ENCODE assay signal across 33 cellular contexts in the genomic region with DNA sequence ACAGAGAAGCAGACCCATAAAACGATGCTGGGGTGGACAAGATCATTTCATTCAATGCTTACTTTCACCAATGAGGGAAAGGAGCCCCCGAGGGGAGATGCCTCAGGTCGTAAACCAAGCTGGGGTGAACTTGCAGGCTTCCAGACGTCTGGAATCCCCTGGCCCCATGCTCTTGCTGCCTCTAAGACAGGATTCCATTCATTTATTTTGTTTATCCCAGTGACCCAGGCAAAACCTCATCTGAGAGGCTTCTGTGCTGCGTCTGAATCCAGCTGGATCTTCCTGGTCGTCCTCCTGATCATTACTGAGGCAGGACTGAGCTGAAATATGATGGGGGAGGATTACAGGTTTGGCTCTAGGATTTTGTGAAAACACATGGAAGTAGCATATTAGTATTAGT.
"Had no signal": no experiment of that assay in that cellular context is flagged by ENCODE, and none has a peak within 500 bp of the region (broad histone marks: within the 10 kb centered on the region; RNA-seq: fewer than 3 reads in every experiment).

No MANE protein-coding gene starts in this region.

- H3K9ac ChIP-seq: parathyroid adenoma had no signal

- H3K79me2 ChIP-seq: parathyroid adenoma had no signal

- H3K36me3 Mint-ChIP-seq: activated CD4-positive, alpha-beta memory T cell treated with anti-CD3 and anti-CD28 coated beads for 36 hours; activated naive CD8-positive, alpha-beta T cell treated with anti-CD3 and anti-CD28 coated beads, Interleukin-2, amount 10 ng/mL, durations not matched to agents 7 days and 5 days; naive thymus-derived CD4-positive, alpha-beta T cell; stimulated activated naive B cell treated with anti-CD40 and anti-IgM and Interleukin-4, amounts not matched to agents 10 μg/mL and 1 μg/mL and 100 μg/mL, for 72 hours had no signal

- H3K27me3 ChIP-seq: esophagus squamous epithelium, stomach, thyroid gland, upper lobe of right lung had no signal

- H3K4me1 ChIP-seq: esophagus squamous epithelium, gastrocnemius medialis, parathyroid adenoma, psoas muscle, thyroid gland, upper lobe of right lung had no signal

- H3K36me3 ChIP-seq: esophagus squamous epithelium, gastrocnemius medialis, thyroid gland, upper lobe of right lung, WERI-Rb-1 had no signal

- H3K27me3 Mint-ChIP-seq: activated CD4-positive, alpha-beta memory T cell treated with anti-CD3 and anti-CD28 coated beads for 36 hours; activated CD4-positive, alpha-beta T cell treated with anti-CD3 and anti-CD28 coated beads, Interleukin-2, amount 10 ng/mL, durations not matched to agents 24 days and 14 days had no signal

- H3K4me3 Mint-ChIP-seq: activated CD4-positive, alpha-beta memory T cell treated with anti-CD3 and anti-CD28 coated beads for 36 hours; activated CD4-positive, alpha-beta T cell treated with anti-CD3 and anti-CD28 coated beads, Interleukin-2, amount 10 ng/mL, durations not matched to agents 24 days and 14 days; activated naive CD4-positive, alpha-beta T cell treated with anti-CD3 and anti-CD28 coated beads for 36 hours; activated naive CD8-positive, alpha-beta T cell treated with anti-CD3 and anti-CD28 coated beads, Interleukin-2, amount 10 ng/mL, durations not matched to agents 7 days and 5 days; activated T-helper 1 cell treated with anti-CD3 and anti-CD28 coated beads, Interleukin-12 subunit alpha, Interleukin-12 subunit beta, Interleukin-2, Interleukin-4 antibody, amounts not matched to agents 30 ng/mL and 10 ng/mL and 1 ng/mL, durations not matched to agents 14 hours and 24 hours and 36 hours; central memory CD8-positive, alpha-beta T cell; naive thymus-derived CD4-positive, alpha-beta T cell; neural crest cell; stimulated activated naive B cell treated with anti-CD40 and anti-IgM and Interleukin-4, amounts not matched to agents 10 μg/mL and 1 μg/mL and 100 μg/mL, for 72 hours; T-helper 1 cell treated with Interleukin-12 subunit alpha and Interleukin-12 subunit beta and Interleukin-4 antibody, amounts not matched to agents 30 μg/mL and 1 μg/mL, for 36 hours had no signal

- H3K27ac ChIP-seq: epithelial cell of prostate, esophagus squamous epithelium, gastrocnemius medialis, parathyroid adenoma, psoas muscle, stomach, thyroid gland, upper lobe of right lung, WERI-Rb-1 had no signal

- H3K4me3 ChIP-seq: esophagus squamous epithelium, gastrocnemius medialis, psoas muscle, thyroid gland, upper lobe of right lung had no signal

- H3K27ac Mint-ChIP-seq: activated CD4-positive, alpha-beta memory T cell treated with anti-CD3 and anti-CD28 coated beads for 36 hours; activated CD4-positive, alpha-beta T cell treated with anti-CD3 and anti-CD28 coated beads, Interleukin-2, amount 10 ng/mL, durations not matched to agents 24 days and 14 days; activated naive CD4-positive, alpha-beta T cell treated with anti-CD3 and anti-CD28 coated beads for 36 hours; activated naive CD8-positive, alpha-beta T cell treated with anti-CD3 and anti-CD28 coated beads, Interleukin-2, amount 10 ng/mL, durations not matched to agents 7 days and 5 days; activated T-helper 1 cell treated with anti-CD3 and anti-CD28 coated beads, Interleukin-12 subunit alpha, Interleukin-12 subunit beta, Interleukin-2, Interleukin-4 antibody, amounts not matched to agents 30 ng/mL and 10 ng/mL and 1 ng/mL, durations not matched to agents 14 hours and 24 hours and 36 hours; naive thymus-derived CD4-positive, alpha-beta T cell; stimulated activated naive B cell treated with anti-CD40 and anti-IgM and Interleukin-4, amounts not matched to agents 10 μg/mL and 1 μg/mL and 100 μg/mL, for 72 hours; T-helper 1 cell treated with Interleukin-12 subunit alpha and Interleukin-12 subunit beta and Interleukin-4 antibody, amounts not matched to agents 30 μg/mL and 1 μg/mL, for 36 hours had no signal

- H3K4me1 Mint-ChIP-seq: activated CD4-positive, alpha-beta T cell treated with anti-CD3 and anti-CD28 coated beads, Interleukin-2, amount 10 ng/mL, durations not matched to agents 24 days and 14 days; activated naive CD8-positive, alpha-beta T cell treated with anti-CD3 and anti-CD28 coated beads, Interleukin-2, amount 10 ng/mL, durations not matched to agents 7 days and 5 days; central memory CD8-positive, alpha-beta T cell; naive thymus-derived CD4-positive, alpha-beta T cell; stimulated activated naive B cell treated with anti-CD40 and anti-IgM and Interleukin-4, amounts not matched to agents 10 μg/mL and 1 μg/mL and 100 μg/mL, for 72 hours had no signal

- H3K9me3 Mint-ChIP-seq: activated CD4-positive, alpha-beta memory T cell treated with anti-CD3 and anti-CD28 coated beads for 36 hours; activated CD4-positive, alpha-beta T cell treated with anti-CD3 and anti-CD28 coated beads, Interleukin-2, amount 10 ng/mL, durations not matched to agents 24 days and 14 days; activated naive CD4-positive, alpha-beta T cell treated with anti-CD3 and anti-CD28 coated beads for 36 hours; activated naive CD8-positive, alpha-beta T cell treated with anti-CD3 and anti-CD28 coated beads, Interleukin-2, amount 10 ng/mL, durations not matched to agents 7 days and 5 days; activated T-helper 1 cell treated with anti-CD3 and anti-CD28 coated beads, Interleukin-12 subunit alpha, Interleukin-12 subunit beta, Interleukin-2, Interleukin-4 antibody, amounts not matched to agents 30 ng/mL and 10 ng/mL and 1 ng/mL, durations not matched to agents 14 hours and 24 hours and 36 hours; central memory CD8-positive, alpha-beta T cell; naive thymus-derived CD4-positive, alpha-beta T cell; neural crest cell; stimulated activated naive B cell treated with anti-CD40 and anti-IgM and Interleukin-4, amounts not matched to agents 10 μg/mL and 1 μg/mL and 100 μg/mL, for 72 hours; T-helper 1 cell treated with Interleukin-12 subunit alpha and Interleukin-12 subunit beta and Interleukin-4 antibody, amounts not matched to agents 30 μg/mL and 1 μg/mL, for 36 hours had no signal

- DNase-seq: activated CD4-positive, alpha-beta memory T cell treated with anti-CD3 and anti-CD28 coated beads for 36 hours; activated CD4-positive, alpha-beta T cell treated with anti-CD3 and anti-CD28 coated beads, Interleukin-2, amount 10 ng/mL, durations not matched to agents 24 days and 14 days; activated CD4-positive, CD25-positive, alpha-beta regulatory T cell treated with anti-CD3 and anti-CD28 coated beads, Interleukin-2, amount 50 U/mL, for 72 hours; activated CD8-positive, alpha-beta memory T cell treated with anti-CD3 and anti-CD28 coated beads, Interleukin-2, amount 50 U/mL, for 4 hours; activated effector memory CD4-positive, alpha-beta T cell treated with anti-CD3 and anti-CD28 coated beads, Interleukin-2, amount 50 U/mL, for 16 hours; activated naive CD4-positive, alpha-beta T cell treated with anti-CD3 and anti-CD28 coated beads for 36 hours; activated naive CD8-positive, alpha-beta T cell treated with anti-CD3 and anti-CD28 coated beads, Interleukin-2, amount 10 ng/mL, durations not matched to agents 7 days and 5 days; activated T-cell treated with anti-CD3 and anti-CD28 coated beads, Interleukin-2, amount 50 U/mL, for 1 hour; amygdala; effector CD8-positive, alpha-beta T cell; esophagus squamous epithelium; gastrocnemius medialis; glutamatergic neuron; left cardiac atrium; left ventricle myocardium superior; midbrain; naive thymus-derived CD4-positive, alpha-beta T cell; nucleus accumbens; psoas muscle; stimulated activated CD4-positive, alpha-beta T cell treated with anti-CD3 and anti-CD28 coated beads, Interleukin-15, amount 100 ng/mL, for 24 hours; stimulated activated CD4-positive, alpha-beta T cell treated with anti-CD3 and anti-CD28 coated beads, Interleukin-2, amount 100 ng/mL, for 24 hours; stimulated activated naive B cell treated with anti-CD40 and anti-IgM and Interleukin-4, amounts not matched to agents 10 μg/mL and 1 μg/mL and 100 μg/mL, for 72 hours; stomach; T1000; thyroid gland; upper lobe of right lung; WERI-Rb-1 had no signal

- ATAC-seq: gastrocnemius medialis; left cardiac atrium; left ventricle myocardium superior; naive thymus-derived CD4-positive, alpha-beta T cell; psoas muscle; stimulated activated naive B cell treated with anti-CD40 and anti-IgM and Interleukin-4, amounts not matched to agents 10 μg/mL and 1 μg/mL and 100 μg/mL, for 72 hours; upper lobe of right lung had no signal

- H3K9me3 ChIP-seq: esophagus squamous epithelium, gastrocnemius medialis, psoas muscle, stomach, thyroid gland, upper lobe of right lung had no signal

- H2AFZ ChIP-seq: parathyroid adenoma had no signal
